Comparison of ENCODE assay signal across 15 cellular contexts in genomic region chr1:226362891-226363447, GRCh38. TPM values are rescaled to one million over a fixed set of nuclear protein-coding genes. Genes with fewer than 3 reads are reported as not detected.
DNase-seq lines count a peak whose midpoint lies in the region; ATAC-seq and TF ChIP-seq lines count a peak whose summit lies in the region.
"Had no signal": no experiment of that assay in that cellular context is flagged by ENCODE, and none has a peak within 500 bp of the region (broad histone marks: within the 10 kb centered on the region; RNA-seq: fewer than 3 reads in every experiment).

No MANE protein-coding gene starts in this region.

- H3K9me3 ChIP-seq in Karpas-422 (ENCODE audit: low read length) (no peaks in the 10 kb centered on the region), gastrocnemius medialis (no peaks in the 10 kb centered on the region)
- H3K9me3 ChIP-seq: MG63 had no signal

- H3K36me3 ChIP-seq in Karpas-422 (ENCODE audit: insufficient read depth, low read length) (peaks cover 88% of the 10 kb centered on the region), gastrocnemius medialis (peaks cover 3 to 59% of the 10 kb centered on the region in 2 donors)

- DNase-seq in Right ventricle myocardium superior (no peak), cardiac septum (ENCODE audit: low spot score) (no peak), Karpas-422 (no peak), choroid plexus epithelial cell (ENCODE audit: low read depth) (peak; percentile 30), gastrocnemius medialis (no peak), globus pallidus (ENCODE audit: low spot score) (no peak)
- DNase-seq: AML-193; CD8-positive, alpha-beta memory T cell; MG63; NCI-H1417; NCI-H1694 treated with DMSO at 0.1 percent for 48 hours; NCI-H446; NCI-H526; OCI-M1 had no signal

- no peak overlapping the region for H3K4me2 ChIP-seq in Karpas-422 (ENCODE audit: low read depth, low read length, poor library complexity, severe bottlenecking)

- in situ Hi-C loops in gastrocnemius medialis (cut with MboI; ENCODE audit: low sequenced_read_pairs in 4 of 4), result no loop called here

- intact Hi-C loops in Right ventricle myocardium superior (cut with DNase I) (no loop called here), cardiac septum (cut with DNase I) (no loop called here), gastrocnemius medialis (cut with DNase I; ENCODE audit: low total_unique reads) (no loop called here)

- no peaks in the 10 kb centered on the region for H3K27me3 ChIP-seq in Karpas-422 (ENCODE audit: low read length)
- no peaks in the 10 kb centered on the region for H3K27me3 ChIP-seq in gastrocnemius medialis
- H3K27me3 ChIP-seq: MG63 had no signal

- TF ChIP-seq CTCF in choroid plexus epithelial cell (conservative IDR thresholded peaks at IDR 0.05; ENCODE audit: low read depth, low read length) (no peak), gastrocnemius medialis (IDR thresholded peaks at IDR 0.05 in 4 of 5, conservative IDR thresholded peaks at IDR 0.05 in 1 of 5) (no peak)

- H3K9me2 ChIP-seq in Karpas-422 (replicated peaks; ENCODE audit: insufficient read depth, low read length), result no peaks in the 10 kb centered on the region

- H3K9ac ChIP-seq in Karpas-422 (ENCODE audit: low read length), result no peak overlapping the region

- H4K20me1 ChIP-seq in Karpas-422 (ENCODE audit: insufficient read depth, low read depth, low read length), result no peaks in the 10 kb centered on the region

- H3K79me2 ChIP-seq in Karpas-422 (ENCODE audit: low read length), result no peaks in the 10 kb centered on the region; the same call in 1 of the 2 replicates

- peak; percentile 32 for ATAC-seq in Right ventricle myocardium superior (ENCODE audit: poor library complexity)
- no peak for ATAC-seq in gastrocnemius medialis
- no peak for ATAC-seq in GM19467 (IDR thresholded peaks at IDR 0.05; ENCODE audit: unreplicated experiment)

- H3K4me1 ChIP-seq in Karpas-422 (ENCODE audit: low read length), result peaks cover 72% of the 10 kb centered on the region
- H3K4me1 ChIP-seq in gastrocnemius medialis, result peaks cover 9 to 15% of the 10 kb centered on the region in 2 donors

- H3K4me3 ChIP-seq in Karpas-422 (ENCODE audit: low read length), result no peak overlapping the region
- H3K4me3 ChIP-seq in choroid plexus epithelial cell (ENCODE audit: low read depth, low read length), result no peak overlapping the region
- no peak overlapping the region for H3K4me3 ChIP-seq in gastrocnemius medialis
- H3K4me3 ChIP-seq: MG63 had no signal

- H2AFZ ChIP-seq in Karpas-422 (ENCODE audit: low read length), result no peak overlapping the region

- H3K27ac ChIP-seq in Karpas-422 (ENCODE audit: low read length), result peak overlapping the region; percentile 99
- H3K27ac ChIP-seq in gastrocnemius medialis, result peak overlapping the region in 3 of 4 donors; percentile 74 to 84 (median 78)

- no peak for TF ChIP-seq POLR2A in gastrocnemius medialis (IDR thresholded peaks at IDR 0.05)

RNA-seq across cellular contexts. Expression of gene PARP1, which starts 44.9 kb away (rescaled TPM):
- total RNA-seq in Right ventricle myocardium superior (149 TPM), cardiac septum (87.1 TPM), gastrocnemius medialis (100 to 1,000 TPM in 2 of 4 donors, 10 to 100 TPM in 2; 63.8 to 117 (median 99.7) TPM)
- 298 and 586 TPM in 2 replicates for total RNA-seq in Karpas-422 (2014; rRNA removed; shearing (Covaris generic); ENCODE audit: low replicate concordance)

RNA-seq across cellular contexts. Expression of gene LIN9, which starts 54.0 kb away (rescaled TPM):
- total RNA-seq in Right ventricle myocardium superior (21.9 TPM), cardiac septum (13.1 TPM), gastrocnemius medialis (1 to 10 TPM; 2.1 to 4.7 (median 2.8) TPM)
- 7.8 and 22.0 TPM in 2 replicates for total RNA-seq in Karpas-422 (2014; rRNA removed; shearing (Covaris generic); ENCODE audit: low replicate concordance)
